ENCODE assay signal across 1 cellular context in the genomic region with DNA sequence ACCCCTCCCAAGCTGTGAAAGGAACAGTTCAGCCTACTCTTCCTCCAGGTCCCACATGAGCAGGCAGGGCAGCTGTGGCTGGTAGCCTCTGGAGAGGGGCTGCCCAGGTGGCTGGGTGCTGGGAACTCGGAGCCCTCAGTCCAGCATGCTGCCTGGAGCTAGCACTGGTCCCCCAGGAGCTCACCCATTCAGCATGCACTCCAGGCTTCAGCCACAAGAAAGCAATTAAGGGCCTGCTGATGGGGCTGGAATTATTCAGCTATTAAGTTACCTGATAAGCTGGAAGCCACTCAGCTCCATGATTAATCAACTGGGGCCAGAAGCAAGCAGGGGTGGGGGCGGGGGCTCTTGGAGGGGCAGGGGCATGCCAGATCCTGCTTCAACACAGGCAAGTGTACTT.
TF ChIP-seq lines count a peak whose summit lies in the region.

No MANE protein-coding gene starts in this region.

TF ChIP-seq in SK-N-SH, 30 proteins besides CTCF, POLR2A, EP300 and RAD21 (continued from another document):
- TF ChIP-seq GATA2 (CRISPR knock-in tag; IDR thresholded peaks at IDR 0.05) (peak; percentile 84), NFIC (IDR thresholded peaks at IDR 0.05; ENCODE audit: borderline replicate concordance) (no peak), GABPA (IDR thresholded peaks at IDR 0.05; ENCODE audit: low read depth) (no peak), TEAD4 (IDR thresholded peaks at IDR 0.05; ENCODE audit: borderline replicate concordance, insufficient read depth) (no peak), TAF1 (IDR thresholded peaks at IDR 0.05; ENCODE audit: borderline replicate concordance, low read depth, low read length) (no peak), YY1 (IDR thresholded peaks at IDR 0.05; ENCODE audit: low read depth) (no peak), TCF12 (IDR thresholded peaks at IDR 0.05) (0 out of 2 replicates have a peak, but pooled peaks have one; percentile 14), JUND (IDR thresholded peaks at IDR 0.05) (no peak), ELF1 (IDR thresholded peaks at IDR 0.05) (no peak), MXI1 (IDR thresholded peaks at IDR 0.05; ENCODE audit: low read depth, low read length) (peak; percentile 82), CHD2 (IDR thresholded peaks at IDR 0.05; ENCODE audit: low read length, partially characterized antibody) (peak; percentile 85)
- TF ChIP-seq, protein P1, sequence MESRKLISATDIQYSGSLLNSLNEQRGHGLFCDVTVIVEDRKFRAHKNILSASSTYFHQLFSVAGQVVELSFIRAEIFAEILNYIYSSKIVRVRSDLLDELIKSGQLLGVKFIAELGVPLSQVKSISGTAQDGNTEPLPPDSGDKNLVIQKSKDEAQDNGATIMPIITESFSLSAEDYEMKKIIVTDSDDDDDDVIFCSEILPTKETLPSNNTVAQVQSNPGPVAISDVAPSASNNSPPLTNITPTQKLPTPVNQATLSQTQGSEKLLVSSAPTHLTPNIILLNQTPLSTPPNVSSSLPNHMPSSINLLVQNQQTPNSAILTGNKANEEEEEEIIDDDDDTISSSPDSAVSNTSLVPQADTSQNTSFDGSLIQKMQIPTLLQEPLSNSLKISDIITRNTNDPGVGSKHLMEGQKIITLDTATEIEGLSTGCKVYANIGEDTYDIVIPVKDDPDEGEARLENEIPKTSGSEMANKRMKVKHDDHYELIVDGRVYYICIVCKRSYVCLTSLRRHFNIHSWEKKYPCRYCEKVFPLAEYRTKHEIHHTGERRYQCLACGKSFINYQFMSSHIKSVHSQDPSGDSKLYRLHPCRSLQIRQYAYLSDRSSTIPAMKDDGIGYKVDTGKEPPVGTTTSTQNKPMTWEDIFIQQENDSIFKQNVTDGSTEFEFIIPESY (IDR thresholded peaks at IDR 0.05; ENCODE audit: borderline replicate concordance, low read depth): no peak
- TF ChIP-seq, protein P2, sequence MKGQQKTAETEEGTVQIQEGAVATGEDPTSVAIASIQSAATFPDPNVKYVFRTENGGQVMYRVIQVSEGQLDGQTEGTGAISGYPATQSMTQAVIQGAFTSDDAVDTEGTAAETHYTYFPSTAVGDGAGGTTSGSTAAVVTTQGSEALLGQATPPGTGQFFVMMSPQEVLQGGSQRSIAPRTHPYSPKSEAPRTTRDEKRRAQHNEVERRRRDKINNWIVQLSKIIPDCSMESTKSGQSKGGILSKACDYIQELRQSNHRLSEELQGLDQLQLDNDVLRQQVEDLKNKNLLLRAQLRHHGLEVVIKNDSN (IDR thresholded peaks at IDR 0.05; ENCODE audit: borderline replicate concordance, low read depth): no peak
- TF ChIP-seq, protein P3, sequence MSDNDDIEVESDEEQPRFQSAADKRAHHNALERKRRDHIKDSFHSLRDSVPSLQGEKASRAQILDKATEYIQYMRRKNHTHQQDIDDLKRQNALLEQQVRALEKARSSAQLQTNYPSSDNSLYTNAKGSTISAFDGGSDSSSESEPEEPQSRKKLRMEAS (IDR thresholded peaks at IDR 0.05; ENCODE audit: low read depth): no peak
